1 cellular context compared by ENCODE assay signal in genomic region chr6:28081486-28081751, GRCh38.
TF ChIP-seq lines count a peak whose summit lies in the region.

No MANE protein-coding gene starts in this region.

TF ChIP-seq in GM12878, 131 proteins besides CTCF, POLR2A, EP300 and RAD21 (continued from another document):
- TF ChIP-seq RELA (IDR thresholded peaks at IDR 0.05; ENCODE audit: borderline replicate concordance, partially characterized antibody) (peak; percentile 72), NKRF (conservative IDR thresholded peaks at IDR 0.05) (no peak), FOXM1 (IDR thresholded peaks at IDR 0.05; ENCODE audit: low read depth, low read length) (no peak), FOXK2 (IDR thresholded peaks at IDR 0.05) (no peak; the same call in 1 of the 2 replicates), CHD1 (IDR thresholded peaks at IDR 0.05; ENCODE audit: low read depth, low read length) (no peak), PML (IDR thresholded peaks at IDR 0.05; ENCODE audit: low read length) (0 out of 2 replicates have a peak, but pooled peaks have one; percentile 7), PAX5 (IDR thresholded peaks at IDR 0.05; ENCODE audit: borderline replicate concordance, low read depth, low read length) (peak; percentile 62; the same call in 1 of the 2 replicates), HDGF (IDR thresholded peaks at IDR 0.05) (peak; percentile 24; the same call in 1 of the 2 replicates), BHLHE40 (IDR thresholded peaks at IDR 0.05; ENCODE audit: borderline replicate concordance in 1 of 2, low read depth in 2 of 2, low read length in 1 of 2) (peak in 1 of 2 experiments; percentile 35; a peak in 1 of 4 replicates), ESRRA (IDR thresholded peaks at IDR 0.05; ENCODE audit: low read length) (peak; percentile 95; the same call in 1 of the 2 replicates), PBX3 (IDR thresholded peaks at IDR 0.05; ENCODE audit: insufficient replicate concordance, low read depth, low read length) (no peak), SP1 (IDR thresholded peaks at IDR 0.05; ENCODE audit: low read depth, low read length) (no peak), IRF4 (IDR thresholded peaks at IDR 0.05; ENCODE audit: low read depth, low read length) (no peak), CBX5 (IDR thresholded peaks at IDR 0.05; ENCODE audit: low read depth) (no peak), IKZF2 (IDR thresholded peaks at IDR 0.05) (peak; percentile 54 to 61; a peak in 3 of 4 replicates), NR2F1 (conservative IDR thresholded peaks at IDR 0.05) (peak; percentile 54; the same call in 1 of the 2 replicates), MTA2 (IDR thresholded peaks at IDR 0.05; ENCODE audit: low read depth) (peak; percentile 39; the same call in 1 of the 2 replicates), RUNX3 (IDR thresholded peaks at IDR 0.05; ENCODE audit: low read length) (peak; percentile 87), IRF5 (IDR thresholded peaks at IDR 0.05; ENCODE audit: borderline replicate concordance) (peak; percentile 11; the same call in 1 of the 2 replicates), FOS (IDR thresholded peaks at IDR 0.05; ENCODE audit: borderline replicate concordance, extremely low read depth, insufficient read length) (no peak), GATAD2B (conservative IDR thresholded peaks at IDR 0.05; ENCODE audit: low read depth) (no peak; the same call in 1 of the 2 replicates), EED (IDR thresholded peaks at IDR 0.05; ENCODE audit: low read depth) (peak; percentile 29; the same call in 1 of the 2 replicates), ETV6 (conservative IDR thresholded peaks at IDR 0.05 in 1 of 2, IDR thresholded peaks at IDR 0.05 in 1 of 2; ENCODE audit: borderline replicate concordance in 1 of 2, low read depth in 1 of 2) (no peak), ZBTB33 (IDR thresholded peaks at IDR 0.05) (no peak), SPI1 (IDR thresholded peaks at IDR 0.05; ENCODE audit: borderline replicate concordance, insufficient read depth, low read depth, low read length) (peak; percentile 93)
TF ChIP-seq in GM12878: peak in this region for 15.
